ENCODE assay signal across 7 cellular contexts in the genomic region with DNA sequence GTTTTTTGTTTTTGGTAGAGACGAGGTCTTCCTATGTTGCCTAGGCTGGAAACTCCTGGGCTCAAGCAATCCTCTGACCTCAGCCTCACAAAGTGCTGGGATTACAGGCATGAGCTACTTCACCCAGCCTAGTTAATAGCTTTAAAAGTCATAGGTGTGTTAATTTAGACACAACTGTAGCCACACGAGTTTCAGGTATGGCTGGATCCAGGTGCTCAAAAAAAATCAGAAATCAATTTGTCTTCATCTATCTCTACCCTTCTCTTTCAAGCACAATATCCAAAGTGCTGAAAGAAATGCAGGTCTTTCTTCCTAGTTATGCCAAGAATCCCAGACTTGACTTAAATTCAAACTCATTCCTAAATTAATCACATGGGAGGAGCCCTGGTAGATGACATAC.
"Had no signal": no experiment of that assay in that cellular context is flagged by ENCODE, and none has a peak within 500 bp of the region (broad histone marks: within the 10 kb centered on the region; RNA-seq: fewer than 3 reads in every experiment).

No MANE protein-coding gene starts in this region.

- H3K27ac ChIP-seq: GM23248 had no signal

- H3K4me3 Mint-ChIP-seq: IgD-negative memory B cell had no signal

- H3K9ac ChIP-seq: GM23248 had no signal

- DNase-seq: GM23248, GOT3, H7, HCEC 1CT, KBM-7 had no signal

- H3K27me3 Mint-ChIP-seq: IgD-negative memory B cell had no signal

- H2AFZ ChIP-seq: GM23248 had no signal

- H3K27ac Mint-ChIP-seq: IgD-negative memory B cell had no signal

- H3K9me3 Mint-ChIP-seq: IgD-negative memory B cell had no signal

- FAIRE-seq: HTR-8/SVneo had no signal

- H3K4me3 ChIP-seq: GM23248 had no signal
